In genomic region chr1:6491480-6491962, GRCh38 we compare ENCODE assay signal across 8 cellular contexts. TPM values are rescaled to one million over a fixed set of nuclear protein-coding genes. Genes with fewer than 3 reads are reported as not detected.
DNase-seq lines count a peak whose midpoint lies in the region; ATAC-seq and TF ChIP-seq lines count a peak whose summit lies in the region.

Gene PLEKHG5 (minus strand): TSS chr1:6491667. CDS start chr1:6477571, 14,096 bp downstream.

- no peaks in the 10 kb centered on the region for H3K9me2 ChIP-seq in PC-3 (replicated peaks; ENCODE audit: low read length)

- peaks cover 7% of the 10 kb centered on the region for H3F3A ChIP-seq in PC-3 (ENCODE audit: low read length, unreplicated experiment)

- WGBS in aorta, 2 donors = 80 to 83% methylated on average over 6 of the region's 6 CpGs

- ATAC-seq in PC-3 (peak; percentile 63), mucosa of descending colon (no peak), aorta (ENCODE audit: low FRiP score) (no peak), HG03196 (IDR thresholded peaks at IDR 0.05; ENCODE audit: unreplicated experiment) (no peak)
- no peak for ATAC-seq in effector memory CD8-positive, alpha-beta T cell (replicated peaks)

- no TSS peak for BruUV-seq in PC-3 (replicated peaks; lab: Mats Ljungman, UMichigan)

- H3K36me3 Mint-ChIP-seq in effector memory CD8-positive, alpha-beta T cell (ENCODE audit: insufficient read depth) = peaks cover 3% of the 10 kb centered on the region

- CTCF ChIA-PET in PC-3 (lab: Charles Lee) = interaction anchor here (0.6 kb wide), 1 partner anchor 154 kb away, joined by 19 read pairs; no protein-coding TSS in a partner anchor

- POLR2A ChIA-PET in PC-3 (lab: Charles Lee; ENCODE audit: unreplicated experiment) = interaction anchor here (0.5 to 0.6 kb wide), 5 partner anchors 16 to 113 kb away, joined by 3 to 15 read pairs (median 3); no protein-coding TSS in a partner anchor

- peak within 1 kb of the TSS; percentile 78 for H2AFZ ChIP-seq in PC-3 (ENCODE audit: low read length)

- H3K9ac ChIP-seq in PC-3 (ENCODE audit: low read length) = peak within 1 kb of the TSS; percentile 93

- H3K27me3 ChIP-seq in PC-3 (ENCODE audit: low read length) (no peaks in the 10 kb centered on the region), aorta (ENCODE audit: control insufficient read depth in 1 of 2, insufficient read depth in 2 of 2, low read length in 1 of 2) (no peaks in the 10 kb centered on the region)

- H3K9me3 ChIP-seq in PC-3 (ENCODE audit: low read length) (no peaks in the 10 kb centered on the region), mucosa of descending colon (no peaks in the 10 kb centered on the region), aorta (ENCODE audit: control insufficient read depth, low read length) (no peaks in the 10 kb centered on the region)

- H3K4me1 ChIP-seq in PC-3 (ENCODE audit: insufficient read depth, low read length) (peaks cover 52% of the 10 kb centered on the region), mucosa of descending colon (ENCODE audit: low read depth) (peaks cover 27% of the 10 kb centered on the region), aorta (ENCODE audit: control insufficient read depth in 1 of 2, insufficient read depth in 2 of 2, low read length in 2 of 2) (no peaks in the 10 kb centered on the region)

- H3K36me3 ChIP-seq in PC-3 (ENCODE audit: low read depth, low read length) (no peaks in the 10 kb centered on the region), mucosa of descending colon (ENCODE audit: low read depth) (no peaks in the 10 kb centered on the region), aorta (ENCODE audit: control insufficient read depth in 1 of 2, insufficient read depth in 2 of 2, low read length in 1 of 2) (no peaks in the 10 kb centered on the region)

- H3K4me3 Mint-ChIP-seq in effector memory CD8-positive, alpha-beta T cell = peak within 1 kb of the TSS; percentile 83 to 87

- intact Hi-C loops in PC-3 (cut with micrococcal nuclease) = loop anchor here (1.0 kb wide), 2 partner anchors 32 to 110 kb away; no protein-coding TSS in a partner anchor
- intact Hi-C loops in mucosa of descending colon (cut with DNase I, micrococcal nuclease) = no loop called here
- intact Hi-C loops in aorta (cut with DNase I) = loop anchor here in 1 of 2 donors (2.0 kb wide), 1 partner anchor 63 kb away; the partner anchor contains the start of genes NOL9 and TAS1R1

- no peaks in the 10 kb centered on the region for H4K20me1 ChIP-seq in PC-3 (ENCODE audit: low read length)

- no peak within 1 kb of the TSS for H3K27ac Mint-ChIP-seq in effector memory CD8-positive, alpha-beta T cell

- H3K4me1 Mint-ChIP-seq in effector memory CD8-positive, alpha-beta T cell (ENCODE audit: low read depth in 2 of 2) = peaks cover 12 to 17% of the 10 kb centered on the region in 2 donors

- H3K9me3 Mint-ChIP-seq in effector memory CD8-positive, alpha-beta T cell = no peaks in the 10 kb centered on the region

- H3K27ac ChIP-seq in PC-3 (ENCODE audit: low read length) (peak within 1 kb of the TSS; percentile 97), aorta (ENCODE audit: low read depth in 1 of 2, low read length in 2 of 2) (no peak within 1 kb of the TSS)

- DNase-seq in EH (ENCODE audit: low read depth) (peak; percentile 81), PC-3 (peak; percentile 99), mucosa of descending colon (no peak), aorta (no peak), hippocampal formation (lab: John Stamatoyannopoulos, UW) (no peak)
- DNase-seq in effector memory CD8-positive, alpha-beta T cell = no peak
- no peak for DNase-seq in NK-92 treated with Interleukin-12 subunit alpha and Interleukin-12 subunit beta, amount 100 ng/mL, for 24 hours (lab: John Stamatoyannopoulos, UW)

- peaks cover 19 to 49% of the 10 kb centered on the region in 2 donors for H3K27me3 Mint-ChIP-seq in effector memory CD8-positive, alpha-beta T cell

- peaks cover 26% of the 10 kb centered on the region for H3K79me2 ChIP-seq in PC-3 (ENCODE audit: low read length)

- H3K4me2 ChIP-seq in PC-3 (ENCODE audit: low read length) = peak within 1 kb of the TSS; percentile 96

- TF ChIP-seq CTCF in PC-3 (conservative IDR thresholded peaks at IDR 0.05; ENCODE audit: low read depth, low read length) (no peak), mucosa of descending colon (IDR thresholded peaks at IDR 0.05) (no peak)

- H3K4me3 ChIP-seq in PC-3 (ENCODE audit: low read length) (peak within 1 kb of the TSS; percentile 89), mucosa of descending colon (peak within 1 kb of the TSS; percentile 59), aorta (ENCODE audit: low read length in 2 of 2) (peak within 1 kb of the TSS; percentile 62)

RNA-seq across cellular contexts. Expression of gene PLEKHG5, which starts in this region (rescaled TPM):
- total RNA-seq in PC-3 (2014; rRNA removed) (42.8 and 66.1 TPM in 2 replicates), mucosa of descending colon (10 to 100 TPM; 20.1 to 32.9 (median 20.2) TPM), aorta (10 to 100 TPM in 1 of 2 donors, 1 to 10 TPM in 1; 6.6 to 39.3 TPM)
- 1 to 10 TPM; 2.6 to 8.0 TPM for polyA plus RNA-seq in aorta

Comparison
In these comparisons a context has a peak if more than half of its experiments do, and no peak if none do; other contexts are left out.
1. DNase-seq: peak in EH (single experiment) and PC-3 (single experiment); none in effector memory CD8-positive, alpha-beta T cell (0 of 3), mucosa of descending colon (0 of 3), aorta (0 of 2), hippocampal formation (0 of 2) and NK-92 treated with Interleukin-12 subunit alpha and Interleukin-12 subunit beta, amount 100 ng/mL, for 24 hours (single experiment).
2. Peak in every context shown above with its lines, with median percentiles within 50 percentile points of each other: H3K4me3 ChIP-seq.